In genomic region chr17:55750750-55751641, GRCh38 we compare ENCODE assay signal across 1 cellular context.
TF ChIP-seq lines count a peak whose summit lies in the region.

Gene PCTP, plus strand, starts transcription at chr17:55751051. Its CDS starts 53 bp downstream, at chr17:55751104.

TF ChIP-seq in K562, 482 proteins besides CTCF, POLR2A, EP300 and RAD21 (continued from another document and continues in another):
- TF ChIP-seq MYC (IDR thresholded peaks at IDR 0.05; ENCODE audit: low read depth, low read length) (no peak; the same call in 1 of the 2 replicates), MYC (CRISPR knock-in tag; IDR thresholded peaks at IDR 0.05; ENCODE audit: borderline replicate concordance, low read depth) (no peak), CBX1 (IDR thresholded peaks at IDR 0.05; ENCODE audit: low read depth) (peak; percentile 91), ZNF316 (IDR thresholded peaks at IDR 0.05) (peak; percentile 84), THRAP3 (IDR thresholded peaks at IDR 0.05; ENCODE audit: borderline replicate concordance) (no peak), ZBTB34 (CRISPR knock-in tag; IDR thresholded peaks at IDR 0.05) (no peak), PHF20 (IDR thresholded peaks at IDR 0.05; ENCODE audit: partially characterized antibody) (peak; percentile 88), HDAC6 (IDR thresholded peaks at IDR 0.05; ENCODE audit: low read depth, low read length) (no peak), COPS2 (conservative IDR thresholded peaks at IDR 0.05) (no peak), FOSL1 (tag; conservative IDR thresholded peaks at IDR 0.05) (0 out of 2 replicates have a peak, but pooled peaks have one; percentile 29), HMGN3 (IDR thresholded peaks at IDR 0.05; ENCODE audit: borderline replicate concordance, extremely low read depth, insufficient read length, low read depth, low read length) (peak; percentile 89), TAF9B (IDR thresholded peaks at IDR 0.05; ENCODE audit: partially characterized antibody) (peak; percentile 74), ZNF830 (CRISPR knock-in tag; IDR thresholded peaks at IDR 0.05) (no peak), NR1H2 (CRISPR knock-in tag; IDR thresholded peaks at IDR 0.05) (0 out of 2 replicates have a peak, but pooled peaks have one; percentile 84), ASH1L (IDR thresholded peaks at IDR 0.05; ENCODE audit: borderline replicate concordance, low read depth, partially characterized antibody) (no peak), KDM1A (IDR thresholded peaks at IDR 0.05) (peak in 1 of 2 experiments; percentile 46; a peak in 1 of 4 replicates), PML (IDR thresholded peaks at IDR 0.05; ENCODE audit: low read length) (peak; percentile 66), FOXK1 (CRISPR knock-in tag; IDR thresholded peaks at IDR 0.05; ENCODE audit: borderline replicate concordance) (0 out of 2 replicates have a peak, but pooled peaks have one; percentile 52), KAT2B (IDR thresholded peaks at IDR 0.05; ENCODE audit: low read depth, low read length) (no peak), FOXK2 (conservative IDR thresholded peaks at IDR 0.05 in 1 of 2, IDR thresholded peaks at IDR 0.05 in 1 of 2; ENCODE audit: low read depth in 2 of 2) (peak in 1 of 2 experiments; percentile 43; a peak in 1 of 4 replicates), POLR2B (IDR thresholded peaks at IDR 0.05; ENCODE audit: low read depth, partially characterized antibody) (peak; percentile 85), NFRKB (IDR thresholded peaks at IDR 0.05; ENCODE audit: low read depth) (0 out of 2 replicates have a peak, but pooled peaks have one; percentile 62), POLR2AphosphoS5 (IDR thresholded peaks at IDR 0.05; ENCODE audit: control insufficient read depth, insufficient read depth, low read depth, low read length) (peak; percentile 26; the same call in 1 of the 2 replicates), NEUROD1 (IDR thresholded peaks at IDR 0.05; ENCODE audit: borderline replicate concordance, low read depth, low read length, partially characterized antibody) (peak; percentile 26), ELF2 (CRISPR knock-in tag; IDR thresholded peaks at IDR 0.05) (peak; percentile 44; the same call in 1 of the 2 replicates), GTF3C2 (IDR thresholded peaks at IDR 0.05; ENCODE audit: borderline replicate concordance, extremely low read depth, insufficient read length) (no peak), BRF1 (IDR thresholded peaks at IDR 0.05; ENCODE audit: borderline replicate concordance, extremely low read depth, insufficient read length) (no peak), FOXP1 (CRISPR knock-in tag; IDR thresholded peaks at IDR 0.05) (peak; percentile 74; the same call in 1 of the 2 replicates), SP1 (CRISPR knock-in tag; IDR thresholded peaks at IDR 0.05) (peak; percentile 84), ZBTB7A (IDR thresholded peaks at IDR 0.05; ENCODE audit: borderline replicate concordance, control insufficient read depth, low read depth, low read length) (peak; percentile 53; the same call in 1 of the 2 replicates), POLR2G (IDR thresholded peaks at IDR 0.05; ENCODE audit: low read depth, low read length) (peak; percentile 99), BRD9 (IDR thresholded peaks at IDR 0.05; ENCODE audit: low read depth, partially characterized antibody) (peak; percentile 22), TCFL5 (CRISPR knock-in tag; conservative IDR thresholded peaks at IDR 0.05) (no peak), MBD2 (IDR thresholded peaks at IDR 0.05; ENCODE audit: borderline replicate concordance, low read depth) (peak; percentile 70), SIN3A (IDR thresholded peaks at IDR 0.05; ENCODE audit: borderline replicate concordance in 2 of 2, control insufficient read depth in 1 of 2, low read depth in 2 of 2, low read length in 2 of 2) (peak; percentile 57 to 80; a peak in 1 of 4 replicates), NR2C1 (IDR thresholded peaks at IDR 0.05) (peak; percentile 77), NR2C1 (tag; IDR thresholded peaks at IDR 0.05) (peak; percentile 78), PHF8 (IDR thresholded peaks at IDR 0.05; ENCODE audit: borderline replicate concordance, low read length) (peak; percentile 90), DIDO1 (tag; IDR thresholded peaks at IDR 0.05; ENCODE audit: low read depth) (peak; percentile 70; the same call in 1 of the 2 replicates), CREM (IDR thresholded peaks at IDR 0.05; ENCODE audit: low read depth) (peak; percentile 57; the same call in 1 of the 2 replicates), ZBTB1 (CRISPR knock-in tag; IDR thresholded peaks at IDR 0.05; ENCODE audit: borderline replicate concordance, low read depth) (peak; percentile 38; the same call in 1 of the 2 replicates), ARID4B (CRISPR knock-in tag; IDR thresholded peaks at IDR 0.05) (peak; percentile 77), RNF2 (IDR thresholded peaks at IDR 0.05) (peak; percentile 55; the same call in 1 of the 2 replicates), ATF6 (CRISPR knock-in tag; IDR thresholded peaks at IDR 0.05) (peak; percentile 40; the same call in 1 of the 2 replicates), EGR1 (conservative IDR thresholded peaks at IDR 0.05) (peak; percentile 58), DDX20 (tag; IDR thresholded peaks at IDR 0.05; ENCODE audit: low read depth) (no peak), ZNF785 (CRISPR knock-in tag; IDR thresholded peaks at IDR 0.05) (no peak), RB1 (IDR thresholded peaks at IDR 0.05; ENCODE audit: low read depth) (peak; percentile 75), MAZ (CRISPR knock-in tag; conservative IDR thresholded peaks at IDR 0.05 in 1 of 2, IDR thresholded peaks at IDR 0.05 in 1 of 2) (peak; percentile 85 to 98), ELF1 (tag; IDR thresholded peaks at IDR 0.05) (peak; percentile 81), ZFX (CRISPR knock-in tag; IDR thresholded peaks at IDR 0.05) (peak; percentile 97), KLF13 (tag; IDR thresholded peaks at IDR 0.05; ENCODE audit: borderline replicate concordance, low read depth) (0 out of 2 replicates have a peak, but pooled peaks have one; percentile 12), ZNF263 (CRISPR knock-in tag; IDR thresholded peaks at IDR 0.05; ENCODE audit: borderline replicate concordance) (peak; percentile 72; the same call in 1 of the 2 replicates), ZNF23 (CRISPR knock-in tag; IDR thresholded peaks at IDR 0.05) (no peak), CC2D1A (IDR thresholded peaks at IDR 0.05) (0 out of 2 replicates have a peak, but pooled peaks have one; percentile 11), E2F8 (IDR thresholded peaks at IDR 0.05; ENCODE audit: low read depth, partially characterized antibody) (peak; percentile 60), SUPT5H (IDR thresholded peaks at IDR 0.05) (peak; percentile 92), CGGBP1 (CRISPR knock-in tag; IDR thresholded peaks at IDR 0.05) (0 out of 2 replicates have a peak, but pooled peaks have one; percentile 18)
